In the genomic region with DNA sequence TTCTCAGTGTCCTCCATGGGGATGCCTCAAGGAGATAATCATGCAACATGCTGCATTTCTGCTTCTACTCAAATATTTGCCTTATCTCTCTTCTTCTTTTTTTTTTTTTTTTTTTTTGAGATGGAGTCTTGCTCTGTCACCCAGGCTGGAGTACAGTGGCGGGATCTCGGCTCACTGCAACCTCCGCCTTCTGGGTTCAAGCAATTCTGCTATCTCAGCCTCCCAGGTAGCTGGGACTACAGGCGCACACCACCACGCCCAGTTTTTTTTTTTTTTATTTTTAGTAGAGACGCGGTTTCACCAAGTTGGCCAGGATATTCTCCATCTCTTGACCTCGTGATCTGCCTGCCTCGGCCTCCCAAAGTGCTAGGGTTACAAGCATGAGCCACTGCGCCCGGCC, we compare ENCODE assay signal across 5 cellular contexts. TPM values are rescaled to one million over a fixed set of nuclear protein-coding genes. Genes with fewer than 3 reads are reported as not detected.
"Had no signal": no experiment of that assay in that cellular context is flagged by ENCODE, and none has a peak within 500 bp of the region (broad histone marks: within the 10 kb centered on the region; RNA-seq: fewer than 3 reads in every experiment).

No MANE protein-coding gene starts in this region.

RNA-seq across cellular contexts. Expression of a gene that starts 46.1 kb away (rescaled TPM):
- total RNA-seq: HepG2, HT-29, HT1080, IMR-90 had no signal
- polyA plus RNA-seq: HepG2, IgD-negative memory B cell, IMR-90 had no signal
